ENCODE assay signal across 8 cellular contexts in genomic region chr1:39213511-39214002, GRCh38. TPM values are rescaled to one million over a fixed set of nuclear protein-coding genes. Genes with fewer than 3 reads are reported as not detected.
A peak's percentile ranks its signal among the peaks of the same experiment; 100 is the strongest.
DNase-seq lines count a peak whose midpoint lies in the region; ATAC-seq, FAIRE-seq and TF ChIP-seq lines count a peak whose summit lies in the region.

No MANE protein-coding gene starts in this region.

- H3K9me3 ChIP-seq in CD8-positive, alpha-beta T cell (ENCODE audit: low read length) = no peaks in the 10 kb centered on the region
- H3K9me3 ChIP-seq in esophagus muscularis mucosa = no peaks in the 10 kb centered on the region
- no peaks in the 10 kb centered on the region for H3K9me3 ChIP-seq in MG63

- no peaks in the 10 kb centered on the region for H3K36me3 ChIP-seq in CD8-positive, alpha-beta T cell (ENCODE audit: insufficient read depth, low read length)
- H3K36me3 ChIP-seq in esophagus muscularis mucosa (peaks cover 0 to 1% (median 0%) of the 10 kb centered on the region in 4 donors), MG63 (no peaks in the 10 kb centered on the region)

- no peak overlapping the region for H3K4me3 ChIP-seq in CD8-positive, alpha-beta T cell (ENCODE audit: low read depth, low read length)
- H3K4me3 ChIP-seq in esophagus muscularis mucosa = no peak overlapping the region
- H3K4me3 ChIP-seq in MG63 = no peak overlapping the region

- WGBS in esophagus muscularis mucosa = 68% methylated on average over 7 of the region's 7 CpGs

- H3K27ac ChIP-seq in CD8-positive, alpha-beta T cell (ENCODE audit: low read depth, low read length) = no peak overlapping the region
- peak overlapping the region; percentile 55 to 76 (median 71) for H3K27ac ChIP-seq in esophagus muscularis mucosa (replicated peaks in 1 of 4)

- no peak for TF ChIP-seq POLR2A in esophagus muscularis mucosa (IDR thresholded peaks at IDR 0.05; ENCODE audit: low read depth)

- no peak for ATAC-seq in CD8-positive, alpha-beta T cell

- H3K27me3 ChIP-seq in CD8-positive, alpha-beta T cell (ENCODE audit: insufficient read depth, low read length) = no peaks in the 10 kb centered on the region
- H3K27me3 ChIP-seq in esophagus muscularis mucosa (no peaks in the 10 kb centered on the region), MG63 (no peaks in the 10 kb centered on the region)

- CTCF ChIA-PET in CD8-positive, alpha-beta T cell (lab: Charles Lee) = interaction anchor here (0.9 to 9.5 kb wide), 6 partner anchors 8 to 45 kb away, joined by 3 to 133 read pairs (median 4); partner anchors contain the start of gene MACF1

- peaks cover 45% of the 10 kb centered on the region for H3K4me1 ChIP-seq in CD8-positive, alpha-beta T cell (ENCODE audit: insufficient read depth, low read length)
- H3K4me1 ChIP-seq in esophagus muscularis mucosa = peaks cover 65 to 98% (median 91%) of the 10 kb centered on the region in 4 donors

- H3K27ac Mint-ChIP-seq in CD8-positive, alpha-beta T cell = peak overlapping the region; percentile 60
- H3K27ac Mint-ChIP-seq in progenitor cell of endocrine pancreas = peak overlapping the region; percentile 91

- no peaks in the 10 kb centered on the region for H3K27me3 Mint-ChIP-seq in CD8-positive, alpha-beta T cell (ENCODE audit: low read depth)
- H3K27me3 Mint-ChIP-seq in progenitor cell of endocrine pancreas = no peaks in the 10 kb centered on the region

- POLR2A ChIA-PET in CD8-positive, alpha-beta T cell (lab: Charles Lee) = interaction anchor here (0.8 to 5.3 kb wide), 3 partner anchors 8 to 45 kb away, joined by 3 to 35 read pairs (median 8); no protein-coding TSS in a partner anchor

- peaks cover 57% of the 10 kb centered on the region for H3K4me1 Mint-ChIP-seq in CD8-positive, alpha-beta T cell (ENCODE audit: low read depth)
- peaks cover 26% of the 10 kb centered on the region for H3K4me1 Mint-ChIP-seq in progenitor cell of endocrine pancreas (ENCODE audit: low read depth)

- H3K9me3 Mint-ChIP-seq in CD8-positive, alpha-beta T cell = peaks cover 4% of the 10 kb centered on the region
- no peaks in the 10 kb centered on the region for H3K9me3 Mint-ChIP-seq in progenitor cell of endocrine pancreas (ENCODE audit: low read depth)

- no peak for FAIRE-seq in RCC 7860 (lab: Jason Lieb, UNC)

- TF ChIP-seq CTCF in CD8-positive, alpha-beta T cell (IDR thresholded peaks at IDR 0.05) = no peak
- no peak for TF ChIP-seq CTCF in esophagus muscularis mucosa (IDR thresholded peaks at IDR 0.05)
- no peak for TF ChIP-seq CTCF in progenitor cell of endocrine pancreas (IDR thresholded peaks at IDR 0.05; ENCODE audit: unreplicated experiment)

- peaks cover 10% of the 10 kb centered on the region for H3K36me3 Mint-ChIP-seq in CD8-positive, alpha-beta T cell
- no peaks in the 10 kb centered on the region for H3K36me3 Mint-ChIP-seq in progenitor cell of endocrine pancreas (ENCODE audit: insufficient read depth)

- intact Hi-C loops in CD8-positive, alpha-beta T cell (cut with DNase I, micrococcal nuclease) = loop anchor here in 1 of 2 experiments (2.0 kb wide), 1 partner anchor 17 kb away; no protein-coding TSS in a partner anchor
- intact Hi-C loops in esophagus muscularis mucosa (cut with DNase I) = no loop called here

- no peak for TF ChIP-seq EP300 in esophagus muscularis mucosa (IDR thresholded peaks at IDR 0.05)

- H3K4me3 Mint-ChIP-seq in CD8-positive, alpha-beta T cell = no peak overlapping the region
- H3K4me3 Mint-ChIP-seq in progenitor cell of endocrine pancreas (ENCODE audit: low read depth) = peak overlapping the region; percentile 1

- no peak for DNase-seq in CD8-positive, alpha-beta T cell
- DNase-seq in RCC 7860 (ENCODE audit: low spot score) (peak; percentile 57), esophagus muscularis mucosa (ENCODE audit: extremely low spot score) (no peak), progenitor cell of endocrine pancreas (ENCODE audit: low spot score, unreplicated experiment) (no peak), MG63 (no peak), COLO668 (lab: John Stamatoyannopoulos, UW; ENCODE audit: unreplicated experiment) (no peak), GOT3 (lab: John Stamatoyannopoulos, UW) (no peak), mesenteric fat pad (ENCODE audit: low spot score) (no peak)

RNA-seq across cellular contexts. Expression of gene MACF1, which starts 9.1 kb away (rescaled TPM):
- total RNA-seq in CD8-positive, alpha-beta T cell = 100 to 1,000 TPM; 184 to 193 TPM
- total RNA-seq in esophagus muscularis mucosa = 100 to 1,000 TPM; 386 to 627 (median 576) TPM
- total RNA-seq in progenitor cell of endocrine pancreas = 241 and 285 TPM in 2 replicates
- total RNA-seq in MG63 (2014; rRNA removed; shearing (Covaris generic); ENCODE audit: low replicate concordance) = 51.9 and 68.1 TPM in 2 replicates
- 386 TPM for total RNA-seq in mesenteric fat pad
